21 cellular contexts compared by ENCODE assay signal in the genomic region with DNA sequence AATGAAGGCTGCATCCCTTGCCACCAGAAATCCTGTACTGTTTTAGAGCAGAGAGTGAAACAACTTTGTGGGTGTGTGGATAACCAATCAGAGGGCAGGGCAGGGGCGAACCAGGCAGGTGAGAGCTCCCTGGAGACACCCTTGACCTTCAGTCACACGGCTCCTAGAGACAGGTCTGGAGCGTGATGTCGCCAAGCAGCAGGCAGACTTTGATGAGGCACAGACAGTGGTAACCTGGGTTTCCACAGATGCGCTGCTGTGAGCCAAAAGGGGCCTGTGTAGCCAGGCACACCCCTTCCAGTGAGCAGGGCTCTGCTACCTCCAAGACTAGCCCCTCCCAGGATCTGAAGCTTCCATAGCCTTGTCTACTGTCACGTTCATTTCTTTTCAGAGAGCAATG.
"Had no signal": no experiment of that assay in that cellular context is flagged by ENCODE, and none has a peak within 500 bp of the region (broad histone marks: within the 10 kb centered on the region; RNA-seq: fewer than 3 reads in every experiment).

No MANE protein-coding gene starts in this region.

- H3K9me3 ChIP-seq: colonic mucosa, tibial artery, upper lobe of right lung, vagina had no signal

- H3K4me3 ChIP-seq: colonic mucosa, hepatocyte, lung, smooth muscle cell, tibial artery, upper lobe of right lung, vagina had no signal

- ATAC-seq: foreskin keratinocyte; left colon; left ventricle myocardium superior; right cardiac atrium; stimulated activated effector memory CD8-positive, alpha-beta T cell treated with anti-CD3 and anti-CD28 coated beads, Interleukin-12 subunit alpha, Interleukin-12 subunit beta, amount 100 ng/mL, for 72 hours; upper lobe of right lung had no signal

- DNase-seq: colonic mucosa; dermis blood vessel endothelial cell; effector CD4-positive, alpha-beta T cell; endodermal cell; erythroblast; foreskin keratinocyte; left colon; left ventricle myocardium superior; mesenchymal stem cell; midbrain; naive B cell; right cardiac atrium; stimulated activated CD4-positive, alpha-beta T cell treated with anti-CD3 and anti-CD28 coated beads, Interleukin-2, amount 100 ng/mL, for 48 hours; tibial artery; upper lobe of right lung had no signal

- H3K36me3 ChIP-seq: colonic mucosa, tibial artery, upper lobe of right lung, vagina had no signal

- H3K27me3 ChIP-seq: foreskin keratinocyte, hepatocyte, tibial artery, upper lobe of right lung, vagina had no signal

- H3K4me1 ChIP-seq: colonic mucosa, foreskin keratinocyte, tibial artery, upper lobe of right lung, vagina had no signal

- FAIRE-seq: endothelial cell of umbilical vein had no signal

- H3K27ac ChIP-seq: colonic mucosa, foreskin keratinocyte, hepatocyte, tibial artery, upper lobe of right lung, vagina had no signal
